In the genomic region with DNA sequence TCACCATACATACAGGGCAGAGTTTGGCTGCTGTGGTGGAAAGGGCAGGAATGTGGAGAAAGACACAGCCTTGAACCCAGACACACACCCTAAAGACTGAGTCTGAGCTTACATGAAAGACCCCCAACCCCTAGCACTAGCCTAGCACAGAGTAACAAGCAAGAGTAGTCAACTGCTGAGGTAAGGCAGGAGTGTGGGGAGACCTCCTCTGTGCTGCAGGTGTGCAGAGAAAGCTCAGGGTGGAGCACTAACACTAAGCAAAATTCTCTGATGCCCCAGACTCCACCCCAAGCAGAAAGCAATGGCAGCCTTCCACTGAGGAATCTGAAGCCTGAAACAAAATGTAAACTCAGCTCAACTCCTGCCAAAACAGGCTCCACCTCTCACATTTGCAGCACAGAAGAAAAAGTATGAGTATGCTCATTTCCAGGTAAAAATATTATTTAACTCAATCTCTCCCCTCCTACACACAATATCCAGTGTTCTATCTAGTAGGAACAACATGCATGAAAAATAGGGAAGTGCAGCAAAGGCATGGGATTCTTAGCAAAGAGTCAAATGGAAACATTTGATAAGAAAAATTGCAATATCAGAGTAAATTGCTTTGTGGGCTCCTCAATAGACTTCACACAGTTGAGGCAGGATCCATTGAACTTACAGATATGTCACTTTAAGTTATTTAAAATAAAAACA, we compare ENCODE assay signal across 9 cellular contexts.
DNase-seq lines count a peak whose midpoint lies in the region; ATAC-seq, FAIRE-seq and TF ChIP-seq lines count a peak whose summit lies in the region.
"Had no signal": no experiment of that assay in that cellular context is flagged by ENCODE, and none has a peak within 500 bp of the region (broad histone marks: within the 10 kb centered on the region; RNA-seq: fewer than 3 reads in every experiment).

No MANE protein-coding gene starts in this region.

- no peak for TF ChIP-seq EP300 in GM12878 (IDR thresholded peaks at IDR 0.05; ENCODE audit: borderline replicate concordance in 1 of 2, control insufficient read depth in 1 of 2, low read depth in 2 of 2, low read length in 2 of 2)
- no peak for TF ChIP-seq EP300 in HepG2 (IDR thresholded peaks at IDR 0.05; ENCODE audit: low read depth in 2 of 2, low read length in 2 of 2)
- no peak for TF ChIP-seq EP300 in HepG2 (CRISPR knock-in tag; IDR thresholded peaks at IDR 0.05; ENCODE audit: borderline replicate concordance)
- TF ChIP-seq EP300 in transverse colon (IDR thresholded peaks at IDR 0.05; ENCODE audit: low read depth), result no peak

- DNase-seq in AG20443 (ENCODE audit: low spot score), result peak; percentile 59
- peak; percentile 60 for DNase-seq in GM12865 (ENCODE audit: low read depth)
- peak; percentile 11 for DNase-seq in HEK293T (ENCODE audit: extremely low spot score)
- peak; percentile 72 for DNase-seq in M059J (ENCODE audit: low read depth)
- DNase-seq in GM12878 (ENCODE audit: low read depth, low spot score), result peak; percentile 23
- DNase-seq in HepG2 (ENCODE audit: low spot score), result no peak
- no peak for DNase-seq in transverse colon
- no peak for DNase-seq in cortex of kidney (lab: John Stamatoyannopoulos, UW)

- H3K4me1 ChIP-seq in GM12878 (ENCODE audit: control insufficient read depth, insufficient read depth, low read length) (peaks cover 16% of the 10 kb centered on the region), HepG2 (ENCODE audit: insufficient read depth, low read length) (no peaks in the 10 kb centered on the region), transverse colon (peaks cover 0 to 9% (median 4%) of the 10 kb centered on the region in 4 donors)

- no peak for TF ChIP-seq POLR2A in GM12878 (IDR thresholded peaks at IDR 0.05; ENCODE audit: low read depth, low read length)
- no peak for TF ChIP-seq POLR2A in HepG2 (IDR thresholded peaks at IDR 0.05; ENCODE audit: insufficient read depth in 1 of 2, low read depth in 2 of 2, low read length in 2 of 2)
- TF ChIP-seq POLR2A in transverse colon (IDR thresholded peaks at IDR 0.05), result no peak

- TF ChIP-seq CTCF in GM12865 (IDR thresholded peaks at IDR 0.05; ENCODE audit: insufficient read depth, low read depth, low read length, missing control alignments) (peak; percentile 44), GM12878 (IDR thresholded peaks at IDR 0.05 in 2 of 3, conservative IDR thresholded peaks at IDR 0.05 in 1 of 3; ENCODE audit: control insufficient read depth in 2 of 3, extremely low read depth in 1 of 3, insufficient read depth in 1 of 3, low read depth in 3 of 3, low read length in 3 of 3) (peak; percentile 38 to 53 (median 48)), HepG2 (CRISPR knock-in tag; IDR thresholded peaks at IDR 0.05) (peak; percentile 34), transverse colon (IDR thresholded peaks at IDR 0.05) (peak in 1 of 5 experiments; percentile 5)

- no peaks in the 10 kb centered on the region for H3K27me3 ChIP-seq in GM12878 (replicated peaks in 1 of 2; ENCODE audit: control insufficient read depth in 2 of 2, insufficient read depth in 2 of 2, low read length in 1 of 2)
- no peaks in the 10 kb centered on the region for H3K27me3 ChIP-seq in HepG2 (ENCODE audit: control insufficient read depth in 1 of 2, insufficient read depth in 2 of 2, low read length in 2 of 2)
- H3K27me3 ChIP-seq in transverse colon, result no peaks in the 10 kb centered on the region
- H3K27me3 ChIP-seq: neutrophil had no signal

- H3K4me3 ChIP-seq in GM12865 (ENCODE audit: low read depth, low read length) (no peak overlapping the region), GM12878 (no peak overlapping the region), HepG2 (replicated peaks in 1 of 3; ENCODE audit: insufficient read depth in 1 of 3, low read depth in 2 of 3, low read length in 3 of 3) (no peak overlapping the region), transverse colon (no peak overlapping the region)

- intact Hi-C loops in GM12878 (cut with micrococcal nuclease; ENCODE audit: unreplicated experiment) (loop anchor here (1.0 to 10.0 kb wide), 5 partner anchors 99 to 536 kb away; a partner anchor contains a TSS), HepG2 (cut with micrococcal nuclease; ENCODE audit: unreplicated experiment) (no loop called here), transverse colon (cut with DNase I; ENCODE audit: low total_unique reads) (no loop called here)

- H3K9me3 ChIP-seq in GM12878 (replicated peaks; ENCODE audit: control insufficient read depth, insufficient read depth, low read length), result no peaks in the 10 kb centered on the region
- H3K9me3 ChIP-seq in HepG2 (ENCODE audit: low read length), result no peaks in the 10 kb centered on the region
- H3K9me3 ChIP-seq in transverse colon, result no peaks in the 10 kb centered on the region
- H3K9me3 ChIP-seq: neutrophil had no signal

- RAD21 ChIA-PET in GM12878 (lab: Charles Lee; ENCODE audit: unreplicated experiment), result interaction anchor here (0.7 to 3.5 kb wide), 18 partner anchors 9 to 408 kb away, joined by 3 to 44 read pairs (median 4); no protein-coding TSS in a partner anchor

- ATAC-seq in GM12878 (peak; percentile 79), HepG2 (peak; percentile 76)

- H2AFZ ChIP-seq in GM12878 (ENCODE audit: control insufficient read depth, low read depth, low read length) (peak overlapping the region; percentile 51; the same call in 1 of the 2 replicates), HepG2 (ENCODE audit: low read length) (no peak overlapping the region)

- H3K79me2 ChIP-seq in GM12878 (ENCODE audit: control insufficient read depth, insufficient read depth, low read length), result no peaks in the 10 kb centered on the region
- no peaks in the 10 kb centered on the region for H3K79me2 ChIP-seq in HepG2 (ENCODE audit: insufficient read depth, low read length)

- TF ChIP-seq RAD21 in GM12878 (IDR thresholded peaks at IDR 0.05; ENCODE audit: insufficient read depth, low read depth, low read length) (peak; percentile 77), HepG2 (CRISPR knock-in tag; IDR thresholded peaks at IDR 0.05) (no peak)

- CTCF ChIA-PET in HEK293T (lab: Yijun Ruan, JAX), result interaction anchor here (0.6 kb wide), 2 partner anchors 50 to 138 kb away, joined by 3 to 7 read pairs; no protein-coding TSS in a partner anchor
- CTCF ChIA-PET in GM12878 (lab: Yijun Ruan, JAX), result interaction anchor here (0.6 to 4.0 kb wide), 36 partner anchors 8 to 408 kb away, joined by 3 to 57 read pairs (median 5); no protein-coding TSS in a partner anchor
- CTCF ChIA-PET in HepG2 (lab: Yijun Ruan, JAX; ENCODE audit: low intra/inter-chr PET ratio, low total read pairs), result interaction anchor here (0.8 kb wide), 1 partner anchor 196 kb away, joined by 3 read pairs; no protein-coding TSS in a partner anchor

- H3K4me2 ChIP-seq in GM12878 (ENCODE audit: control insufficient read depth, insufficient read depth), result peak overlapping the region; percentile 83
- no peak overlapping the region for H3K4me2 ChIP-seq in HepG2 (ENCODE audit: low read depth, low read length)

- H4K20me1 ChIP-seq in GM12878 (ENCODE audit: control insufficient read depth, insufficient read depth), result no peaks in the 10 kb centered on the region
- H4K20me1 ChIP-seq in HepG2 (ENCODE audit: insufficient read depth, low read length), result no peaks in the 10 kb centered on the region

- H3K36me3 ChIP-seq in GM12878 (ENCODE audit: control insufficient read depth in 2 of 2, insufficient read depth in 2 of 2, low read length in 1 of 2) (no peaks in the 10 kb centered on the region), HepG2 (replicated peaks in 1 of 2; ENCODE audit: control insufficient read depth in 1 of 2, insufficient read depth in 2 of 2, low read length in 2 of 2) (no peaks in the 10 kb centered on the region), transverse colon (no peaks in the 10 kb centered on the region)
- H3K36me3 ChIP-seq: neutrophil had no signal

- no peak overlapping the region; the same call in 1 of the 2 replicates for H3K27ac ChIP-seq in GM12878 (ENCODE audit: control insufficient read depth, insufficient read depth)
- H3K27ac ChIP-seq in HepG2 (ENCODE audit: extremely low read length, insufficient read depth, low read length), result no peak overlapping the region
- no peak overlapping the region for H3K27ac ChIP-seq in transverse colon
- H3K27ac ChIP-seq: neutrophil had no signal

- in situ Hi-C loops in GM12878 (cut with MboI) (loop anchor here (5.0 kb wide), 1 partner anchor 194 kb away; no protein-coding TSS in a partner anchor), HepG2 (cut with HindIII; ENCODE audit: extremely low pct_ligation_motif_present, low pct_unique_long_range_greater_than_20kb) (no loop called here), transverse colon (cut with MboI; ENCODE audit: low pct_ligation_motif_present in 1 of 4, low pct_unique_long_range_greater_than_20kb in 1 of 4, low sequenced_read_pairs in 3 of 4) (no loop called here)

- no TSS peak for BruUV-seq in GM12878 (replicated peaks; lab: Mats Ljungman, UMichigan)
- no TSS peak for BruUV-seq in HepG2 (replicated peaks; lab: Mats Ljungman, UMichigan)

- POLR2A ChIA-PET in HEK293T (lab: Yijun Ruan, JAX), result no interaction called here
- POLR2A ChIA-PET in GM12878 (lab: Charles Lee), result interaction anchor here (0.6 to 1.1 kb wide), 2 partner anchors 112 to 405 kb away, joined by 3 read pairs; no protein-coding TSS in a partner anchor
- POLR2A ChIA-PET in HepG2 (lab: Yijun Ruan, JAX), result no interaction called here

- FAIRE-seq in GM12878 (lab: Jason Lieb, UNC) (peak; percentile 75), HepG2 (lab: Jason Lieb, UNC) (no peak)

- SMC1A ChIA-PET in GM12878 (lab: Charles Lee; ENCODE audit: uncharacterized antibody, unreplicated experiment), result interaction anchor here (0.8 to 4.4 kb wide), 40 partner anchors 9 to 410 kb away, joined by 3 to 40 read pairs (median 4); no protein-coding TSS in a partner anchor

- H3K9ac ChIP-seq in GM12878 (ENCODE audit: control insufficient read depth, insufficient read depth, low read length), result no peak overlapping the region
- no peak overlapping the region for H3K9ac ChIP-seq in HepG2 (ENCODE audit: insufficient read depth, low read depth, low read length)

TF ChIP-seq in HEK293T, 16 proteins besides CTCF, POLR2A, EP300 and RAD21:
- TF ChIP-seq NFRKB (IDR thresholded peaks at IDR 0.05) (no peak), FOXM1 (IDR thresholded peaks at IDR 0.05; ENCODE audit: borderline replicate concordance) (no peak), SP1 (IDR thresholded peaks at IDR 0.05) (no peak), CTBP1 (IDR thresholded peaks at IDR 0.05; ENCODE audit: borderline replicate concordance) (no peak), ARNT (IDR thresholded peaks at IDR 0.05) (no peak)

TF ChIP-seq in GM12878, 131 proteins besides CTCF, POLR2A, EP300 and RAD21 (continues in another document):
- TF ChIP-seq GABPA (IDR thresholded peaks at IDR 0.05; ENCODE audit: low read depth) (no peak), SMC3 (IDR thresholded peaks at IDR 0.05; ENCODE audit: borderline replicate concordance, low read length) (peak; percentile 47; the same call in 1 of the 2 replicates)

Comparison
In these comparisons a context has a peak if more than half of its experiments do, and no peak if none do; other contexts are left out.
1. DNase-seq: peak in AG20443 (single experiment), GM12865 (single experiment), HEK293T (single experiment), M059J (single experiment) and GM12878 (single experiment); none in HepG2 (single experiment), transverse colon (single experiment) and cortex of kidney (single experiment).